In genomic region chr19:5983367-5983955, GRCh38 we compare ENCODE assay signal across 1 cellular context.
TF ChIP-seq lines count a peak whose summit lies in the region.

No MANE protein-coding gene starts in this region.

TF ChIP-seq in HepG2, 621 proteins besides CTCF, POLR2A, EP300 and RAD21 (continued from another document and continues in another):
- TF ChIP-seq ATF2 (CRISPR knock-in tag; IDR thresholded peaks at IDR 0.05) (0 out of 2 replicates have a peak, but pooled peaks have one; percentile 41), LCORL (IDR thresholded peaks at IDR 0.05) (no peak), LCORL (CRISPR knock-in tag; IDR thresholded peaks at IDR 0.05) (peak; percentile 80), ZBTB43 (CRISPR knock-in tag; conservative IDR thresholded peaks at IDR 0.05) (no peak), MTERF4 (CRISPR knock-in tag; IDR thresholded peaks at IDR 0.05) (no peak), ZNF512B (CRISPR knock-in tag; IDR thresholded peaks at IDR 0.05; ENCODE audit: borderline replicate concordance) (no peak), ZNF609 (CRISPR knock-in tag; IDR thresholded peaks at IDR 0.05; ENCODE audit: borderline replicate concordance) (peak; percentile 73; the same call in 1 of the 2 replicates), ZBED4 (CRISPR knock-in tag; IDR thresholded peaks at IDR 0.05; ENCODE audit: borderline replicate concordance) (0 out of 2 replicates have a peak, but pooled peaks have one; percentile 13), ARID4A (CRISPR knock-in tag; IDR thresholded peaks at IDR 0.05; ENCODE audit: borderline replicate concordance) (peak; percentile 47; the same call in 1 of the 2 replicates), ZNF430 (CRISPR knock-in tag; IDR thresholded peaks at IDR 0.05) (0 out of 2 replicates have a peak, but pooled peaks have one; percentile 13), FOXA1 (IDR thresholded peaks at IDR 0.05) (no peak), FOXA1 (CRISPR knock-in tag; IDR thresholded peaks at IDR 0.05) (no peak), MED1 (CRISPR knock-in tag; IDR thresholded peaks at IDR 0.05) (peak; percentile 47), IRF2 (CRISPR knock-in tag; IDR thresholded peaks at IDR 0.05) (peak; percentile 13), TBX2 (CRISPR knock-in tag; IDR thresholded peaks at IDR 0.05; ENCODE audit: borderline replicate concordance) (peak; percentile 93), TFDP2 (CRISPR knock-in tag; IDR thresholded peaks at IDR 0.05) (peak; percentile 50; the same call in 1 of the 2 replicates), GATAD2A (CRISPR knock-in tag; IDR thresholded peaks at IDR 0.05) (peak; percentile 91), ETV5 (CRISPR knock-in tag; IDR thresholded peaks at IDR 0.05; ENCODE audit: borderline replicate concordance) (peak; percentile 74; the same call in 1 of the 2 replicates), NR0B2 (CRISPR knock-in tag; IDR thresholded peaks at IDR 0.05) (0 out of 2 replicates have a peak, but pooled peaks have one; percentile 27), ESRRA (CRISPR knock-in tag; IDR thresholded peaks at IDR 0.05; ENCODE audit: low read depth) (peak; percentile 63; the same call in 1 of the 2 replicates), ZNF333 (CRISPR knock-in tag; IDR thresholded peaks at IDR 0.05; ENCODE audit: borderline replicate concordance) (no peak), CENPX (CRISPR knock-in tag; IDR thresholded peaks at IDR 0.05) (no peak), ZNF17 (CRISPR knock-in tag; IDR thresholded peaks at IDR 0.05) (no peak), ZNF687 (CRISPR knock-in tag; IDR thresholded peaks at IDR 0.05) (peak; percentile 84)
